Comparison of ENCODE assay signal across 12 cellular contexts in genomic region chrX:24426921-24427746, GRCh38. TPM values are rescaled to one million over a fixed set of nuclear protein-coding genes. Genes with fewer than 3 reads are reported as not detected.
DNase-seq lines count a peak whose midpoint lies in the region; ATAC-seq and TF ChIP-seq lines count a peak whose summit lies in the region.
"Had no signal": no experiment of that assay in that cellular context is flagged by ENCODE, and none has a peak within 500 bp of the region (broad histone marks: within the 10 kb centered on the region; RNA-seq: fewer than 3 reads in every experiment).

No MANE protein-coding gene starts in this region.

- H3K9ac ChIP-seq in ES-I3 (ENCODE audit: low read depth, low read length): peak overlapping the region; percentile 4; the same call in 1 of the 2 replicates

- H3K36me3 ChIP-seq in ES-I3 (ENCODE audit: insufficient read depth, low read length) (no peaks in the 10 kb centered on the region), ascending aorta (no peaks in the 10 kb centered on the region), gastroesophageal sphincter (no peaks in the 10 kb centered on the region), prostate gland (no peaks in the 10 kb centered on the region), adrenal gland (replicated peaks in 1 of 2) (no peaks in the 10 kb centered on the region)
- H3K36me3 ChIP-seq: vagina had no signal

- no peak for TF ChIP-seq EP300 in gastroesophageal sphincter (IDR thresholded peaks at IDR 0.05)

- H3K4me3 ChIP-seq in ascending aorta: no peak overlapping the region
- H3K4me3 ChIP-seq in gastroesophageal sphincter: no peak overlapping the region
- H3K4me3 ChIP-seq in prostate gland: no peak overlapping the region
- H3K4me3 ChIP-seq in adrenal gland: no peak overlapping the region
- H3K4me3 ChIP-seq: vagina had no signal

- H3K4me1 ChIP-seq in ES-I3 (ENCODE audit: insufficient read depth, low read length) (peaks cover 6% of the 10 kb centered on the region; the same call in 1 of the 2 replicates), ascending aorta (peaks cover 0 to 18% of the 10 kb centered on the region in 2 donors), gastroesophageal sphincter (peaks cover 0 to 37% (median 0%) of the 10 kb centered on the region in 3 donors), prostate gland (replicated peaks) (no peaks in the 10 kb centered on the region), adrenal gland (replicated peaks in 1 of 2) (no peaks in the 10 kb centered on the region)

- H3K9me3 ChIP-seq in ES-I3 (ENCODE audit: control insufficient read depth, insufficient read depth, low read length) (no peaks in the 10 kb centered on the region), ascending aorta (no peaks in the 10 kb centered on the region), gastroesophageal sphincter (no peaks in the 10 kb centered on the region), prostate gland (no peaks in the 10 kb centered on the region), adrenal gland (replicated peaks in 1 of 3) (no peaks in the 10 kb centered on the region)
- H3K9me3 ChIP-seq: vagina had no signal

- H3K27me3 ChIP-seq in ascending aorta (no peaks in the 10 kb centered on the region), gastroesophageal sphincter (no peaks in the 10 kb centered on the region), prostate gland (replicated peaks; ENCODE audit: insufficient read depth) (no peaks in the 10 kb centered on the region), adrenal gland (peaks cover 15% of the 10 kb centered on the region)
- H3K27me3 ChIP-seq: vagina had no signal

- intact Hi-C loops in ascending aorta (cut with DNase I) (loop anchor here (2.0 kb wide), 2 partner anchors 20 to 40 kb away; no protein-coding TSS in a partner anchor), prostate gland (cut with DNase I) (no loop called here), adrenal gland (cut with DNase I) (no loop called here)

- H3K27ac ChIP-seq in ascending aorta (peak overlapping the region; percentile 71 to 79), gastroesophageal sphincter (peak overlapping the region in 3 of 4 donors; percentile 49 to 70 (median 60)), prostate gland (peak overlapping the region; percentile 22 to 38), adrenal gland (no peak overlapping the region)
- H3K27ac ChIP-seq: vagina had no signal

- 80 to 82% methylated on average over 1 to 5 of the region's 10 CpGs for WGBS in gastroesophageal sphincter (ENCODE audit: low coverage in 1 of 2), 2 donors
- WGBS in prostate gland: 58% methylated on average over 6 of the region's 10 CpGs
- WGBS in adrenal gland, 4 donors: 72 to 82% (median 78%) methylated on average over 3 to 10 of the region's 10 CpGs

- ATAC-seq in gastroesophageal sphincter: peak; percentile 70
- no peak for ATAC-seq in GM18520 (IDR thresholded peaks at IDR 0.05; ENCODE audit: unreplicated experiment)

- TF ChIP-seq CTCF in ascending aorta (IDR thresholded peaks at IDR 0.05) (no peak), gastroesophageal sphincter (IDR thresholded peaks at IDR 0.05) (no peak), prostate gland (IDR thresholded peaks at IDR 0.05) (no peak), adrenal gland (IDR thresholded peaks at IDR 0.05) (no peak)

- no peak for DNase-seq in ascending aorta (ENCODE audit: low spot score in 2 of 2)
- no peak for DNase-seq in prostate gland (ENCODE audit: low spot score)
- DNase-seq in NCI-H1105 (lab: John Stamatoyannopoulos, UW): no peak
- no peak for DNase-seq in NCI-H446 treated with DMSO at 0.1 percent for 48 hours (lab: John Stamatoyannopoulos, UW)
- DNase-seq in adrenal gland: no peak
- DNase-seq: activated CD4-positive, alpha-beta T cell treated with anti-CD3 and anti-CD28 coated beads for 4 hours; NCI-H1436 treated with DMSO at 0.1 percent for 48 hours; NK-92 treated with Interleukin-12 subunit alpha and Interleukin-12 subunit beta, amount 100 ng/mL, for 24 hours had no signal

- TF ChIP-seq POLR2A in gastroesophageal sphincter (IDR thresholded peaks at IDR 0.05) (no peak), prostate gland (IDR thresholded peaks at IDR 0.05) (no peak), adrenal gland (IDR thresholded peaks at IDR 0.05) (no peak)

RNA-seq across cellular contexts. Expression of gene PDK3, which starts 38.0 kb away (rescaled TPM):
- 31.1 TPM for total RNA-seq in ascending aorta
- 10 to 100 TPM; 51.8 to 77.0 (median 68.4) TPM for total RNA-seq in gastroesophageal sphincter
- 10 to 100 TPM; 41.6 to 54.3 TPM for total RNA-seq in prostate gland
- total RNA-seq in adrenal gland: 10 to 100 TPM in 5 of 8 donors, 1 to 10 TPM in 3; 6.0 to 21.4 (median 13.5) TPM
- polyA plus RNA-seq in adrenal gland: 1 to 10 TPM; 2.1 to 4.9 (median 2.4) TPM

Comparison
In these comparisons a context has a peak if more than half of its experiments do, and no peak if none do; other contexts are left out.
1. H3K27ac ChIP-seq: peak in ascending aorta (2 of 2), gastroesophageal sphincter (3 of 4) and prostate gland (2 of 2); none in adrenal gland (0 of 5).